ENCODE assay signal across 1 cellular context in the genomic region with DNA sequence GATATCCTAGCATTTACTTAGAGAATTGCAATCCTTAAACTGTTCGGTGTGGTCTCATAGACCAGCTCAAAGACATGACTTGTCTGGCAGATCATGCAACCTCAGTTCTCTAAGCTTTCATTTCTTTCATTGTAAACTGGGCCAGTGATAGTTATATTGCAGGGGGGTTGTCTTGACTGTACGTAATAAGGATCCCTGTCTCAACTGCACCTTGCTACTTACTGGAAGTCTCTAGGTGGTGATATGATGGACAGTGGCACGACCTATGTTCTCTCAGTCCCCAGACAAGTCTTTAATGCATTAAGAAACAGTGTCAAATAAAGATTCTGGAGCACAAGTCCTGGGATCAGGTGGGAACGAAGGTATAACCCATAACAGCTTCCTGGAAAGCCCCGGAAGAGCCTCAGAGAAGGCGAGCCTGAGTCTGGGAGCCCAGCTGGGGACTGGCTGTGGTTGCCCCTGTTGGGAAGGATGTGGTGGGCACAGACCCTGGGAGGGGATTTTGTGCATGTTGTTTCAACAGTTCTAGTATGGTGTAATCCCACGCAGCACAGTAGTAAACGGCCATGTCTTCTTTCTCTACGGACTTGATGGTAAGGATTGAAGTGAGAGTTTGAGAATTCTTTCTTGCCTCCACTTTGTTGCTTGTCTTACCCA.
TF ChIP-seq lines count a peak whose summit lies in the region.

No MANE protein-coding gene starts in this region.

TF ChIP-seq in H1, 55 proteins besides CTCF, POLR2A, EP300 and RAD21:
- TF ChIP-seq POU5F1 (IDR thresholded peaks at IDR 0.05; ENCODE audit: low read depth, low read length) (no peak), SP4 (IDR thresholded peaks at IDR 0.05; ENCODE audit: low read length) (no peak), CBX8 (IDR thresholded peaks at IDR 0.05; ENCODE audit: borderline replicate concordance, low read depth, low read length) (no peak), POLR2AphosphoS5 (IDR thresholded peaks at IDR 0.05; ENCODE audit: low read depth, low read length) (no peak), TAF7 (optimal IDR thresholded peaks at IDR 0.05; ENCODE audit: borderline replicate concordance, low read depth, low read length) (no peak), SIX5 (IDR thresholded peaks at IDR 0.05; ENCODE audit: low read depth, low read length) (no peak), JUN (IDR thresholded peaks at IDR 0.05; ENCODE audit: low read depth, low read length) (no peak), SP2 (IDR thresholded peaks at IDR 0.05; ENCODE audit: low read length) (no peak), KDM1A (IDR thresholded peaks at IDR 0.05; ENCODE audit: borderline replicate concordance, low read length) (no peak), KDM4A (IDR thresholded peaks at IDR 0.05; ENCODE audit: low read depth, low read length, severe bottlenecking) (no peak), CEBPB (IDR thresholded peaks at IDR 0.05; ENCODE audit: low read depth, low read length) (no peak), BCL11A (IDR thresholded peaks at IDR 0.05; ENCODE audit: low read depth in 2 of 2, low read length in 2 of 2) (no peak), SIRT6 (IDR thresholded peaks at IDR 0.05; ENCODE audit: low read length) (no peak), RFX5 (IDR thresholded peaks at IDR 0.05; ENCODE audit: borderline replicate concordance, low read depth, low read length) (no peak), CBX5 (IDR thresholded peaks at IDR 0.05; ENCODE audit: low read depth, low read length) (no peak), BACH1 (IDR thresholded peaks at IDR 0.05; ENCODE audit: low read length) (no peak), TEAD4 (IDR thresholded peaks at IDR 0.05; ENCODE audit: low read depth, low read length) (no peak), CHD1 (IDR thresholded peaks at IDR 0.05; ENCODE audit: low read depth, low read length) (no peak)
